Comparison of ENCODE assay signal across 1 cellular context in genomic region chr1:193448682-193449461, GRCh38.
TF ChIP-seq lines count a peak whose summit lies in the region.

No MANE protein-coding gene starts in this region.

TF ChIP-seq in HepG2, 621 proteins besides CTCF, POLR2A, EP300 and RAD21 (continued from another document):
- TF ChIP-seq E2F5 (CRISPR knock-in tag; conservative IDR thresholded peaks at IDR 0.05) (no peak), JDP2 (CRISPR knock-in tag; IDR thresholded peaks at IDR 0.05; ENCODE audit: borderline replicate concordance) (no peak), ZNF713 (CRISPR knock-in tag; IDR thresholded peaks at IDR 0.05) (no peak)
